2 cellular contexts compared by ENCODE assay signal in genomic region chr4:133439830-133440229, GRCh38.
TF ChIP-seq lines count a peak whose summit lies in the region.

No MANE protein-coding gene starts in this region.

TF ChIP-seq in HepG2, 621 proteins besides CTCF, POLR2A, EP300 and RAD21 (continued from another document):
- no peak for TF ChIP-seq SNAPC5 (CRISPR knock-in tag; IDR thresholded peaks at IDR 0.05; ENCODE audit: borderline replicate concordance)
- TF ChIP-seq MXD3 (CRISPR knock-in tag; IDR thresholded peaks at IDR 0.05): no peak
- no peak for TF ChIP-seq CBFB (CRISPR knock-in tag; IDR thresholded peaks at IDR 0.05)
- no peak for TF ChIP-seq ZSCAN22 (CRISPR knock-in tag; IDR thresholded peaks at IDR 0.05)
- no peak for TF ChIP-seq MTF2 (CRISPR knock-in tag; IDR thresholded peaks at IDR 0.05; ENCODE audit: borderline replicate concordance)
- TF ChIP-seq MAFK (conservative IDR thresholded peaks at IDR 0.05 in 1 of 2, IDR thresholded peaks at IDR 0.05 in 1 of 2; ENCODE audit: low read length in 2 of 2): peak; percentile 85 to 93
- no peak for TF ChIP-seq FOXO4 (CRISPR knock-in tag; conservative IDR thresholded peaks at IDR 0.05)
- no peak for TF ChIP-seq CHCHD3 (CRISPR knock-in tag; IDR thresholded peaks at IDR 0.05)
- no peak for TF ChIP-seq GLI4 (CRISPR knock-in tag; IDR thresholded peaks at IDR 0.05; ENCODE audit: borderline replicate concordance)
- no peak for TF ChIP-seq KLF13 (CRISPR knock-in tag; IDR thresholded peaks at IDR 0.05)
- TF ChIP-seq LRRFIP1 (CRISPR knock-in tag; conservative IDR thresholded peaks at IDR 0.05): no peak
- TF ChIP-seq HNRNPK (IDR thresholded peaks at IDR 0.05; ENCODE audit: low read depth, low read length, poor library complexity, severe bottlenecking): no peak

TF ChIP-seq in H1, 55 proteins besides CTCF, POLR2A, EP300 and RAD21 (continued from another document):
- TF ChIP-seq YY1 (IDR thresholded peaks at IDR 0.05; ENCODE audit: low read depth, low read length): no peak
